ENCODE assay signal across 27 cellular contexts in the genomic region with DNA sequence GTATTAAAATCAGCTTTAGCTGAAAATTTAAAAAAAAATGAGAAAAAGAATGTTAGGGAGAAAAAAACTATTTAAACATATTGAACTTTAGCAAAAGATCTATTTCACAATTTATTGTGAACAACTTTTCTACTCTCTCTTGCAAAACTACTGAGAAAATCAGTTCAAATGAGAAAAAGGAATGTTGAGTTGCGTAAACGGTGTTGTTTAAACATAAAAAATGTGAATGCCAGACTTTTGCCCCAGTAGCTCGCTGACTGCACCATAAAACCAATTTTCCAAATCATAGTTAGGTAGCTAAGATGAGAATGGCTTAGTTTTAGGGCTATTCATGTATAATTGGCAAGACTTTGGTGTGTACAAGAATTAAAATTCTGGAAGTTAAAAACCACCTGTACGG. TPM values are rescaled to one million over a fixed set of nuclear protein-coding genes. Genes with fewer than 3 reads are reported as not detected.
A peak's percentile ranks its signal among the peaks of the same experiment; 100 is the strongest.
DNase-seq lines count a peak whose midpoint lies in the region; ATAC-seq and TF ChIP-seq lines count a peak whose summit lies in the region.
"Had no signal": no experiment of that assay in that cellular context is flagged by ENCODE, and none has a peak within 500 bp of the region (broad histone marks: within the 10 kb centered on the region; RNA-seq: fewer than 3 reads in every experiment).

No MANE protein-coding gene starts in this region.

- no peak for ATAC-seq in activated CD8-positive, alpha-beta T cell treated with anti-CD3 and anti-CD28 coated beads for 36 hours
- no peak for ATAC-seq in HG02938 (IDR thresholded peaks at IDR 0.05; ENCODE audit: unreplicated experiment)
- no peak for ATAC-seq in GM21390 (IDR thresholded peaks at IDR 0.05; ENCODE audit: unreplicated experiment)
- ATAC-seq: body of pancreas; heart left ventricle; stimulated activated effector memory CD8-positive, alpha-beta T cell treated with anti-CD3 and anti-CD28 coated beads, Interleukin-12 subunit alpha, Interleukin-12 subunit beta, amount 100 ng/mL, for 72 hours had no signal

- intact Hi-C loops in activated CD8-positive, alpha-beta T cell treated with anti-CD3 and anti-CD28 coated beads for 36 hours (cut with micrococcal nuclease), result no loop called here

- TF ChIP-seq CTCF in activated CD8-positive, alpha-beta T cell treated with anti-CD3 and anti-CD28 coated beads for 36 hours (IDR thresholded peaks at IDR 0.05), result no peak

- POLR2A ChIA-PET in activated CD8-positive, alpha-beta T cell treated with anti-CD3 and anti-CD28 coated beads for 36 hours (lab: Charles Lee), result no interaction called here

- H3K4me1 Mint-ChIP-seq in activated CD8-positive, alpha-beta T cell treated with anti-CD3 and anti-CD28 coated beads for 36 hours (ENCODE audit: low read depth), result peaks cover 4% of the 10 kb centered on the region

- no peak overlapping the region for H3K27ac Mint-ChIP-seq in activated CD8-positive, alpha-beta T cell treated with anti-CD3 and anti-CD28 coated beads for 36 hours
- H3K27ac Mint-ChIP-seq: activated naive CD8-positive, alpha-beta T cell treated with anti-CD3 and anti-CD28 coated beads, Interleukin-2, amount 10 ng/mL, durations not matched to agents 7 days and 5 days; CD4-positive, alpha-beta T cell; stimulated activated effector memory CD8-positive, alpha-beta T cell treated with anti-CD3 and anti-CD28 coated beads, Interleukin-12 subunit alpha, Interleukin-12 subunit beta, amount 100 ng/mL, for 72 hours had no signal

- no peak overlapping the region for H3K4me3 ChIP-seq in skeletal muscle cell (ENCODE audit: low read depth, low read length)
- H3K4me3 ChIP-seq: body of pancreas, esophagus squamous epithelium, heart left ventricle, left ventricle myocardium inferior, prostate gland, testis had no signal

- no peak overlapping the region for H3K4me3 Mint-ChIP-seq in activated CD8-positive, alpha-beta T cell treated with anti-CD3 and anti-CD28 coated beads for 36 hours
- H3K4me3 Mint-ChIP-seq: activated naive CD8-positive, alpha-beta T cell treated with anti-CD3 and anti-CD28 coated beads, Interleukin-2, amount 10 ng/mL, durations not matched to agents 7 days and 5 days; CD4-positive, alpha-beta T cell; stimulated activated effector memory CD8-positive, alpha-beta T cell treated with anti-CD3 and anti-CD28 coated beads, Interleukin-12 subunit alpha, Interleukin-12 subunit beta, amount 100 ng/mL, for 72 hours had no signal

- peak; percentile 69 for DNase-seq in HCEC 1CT
- DNase-seq in amniotic epithelial cell (ENCODE audit: low read depth), result peak; percentile 76
- DNase-seq in iris pigment epithelial cell (ENCODE audit: low read depth), result peak; percentile 74
- DNase-seq in skeletal muscle cell (ENCODE audit: low read depth), result peak; percentile 41
- no peak for DNase-seq in HT-29 (ENCODE audit: low spot score)
- DNase-seq in activated CD8-positive, alpha-beta T cell treated with anti-CD3 and anti-CD28 coated beads for 36 hours, result no peak
- DNase-seq: activated CD4-positive, alpha-beta T cell treated with anti-CD3 and anti-CD28 coated beads, Interleukin-2, amount 50 U/mL, for 1 hour; activated CD8-positive, alpha-beta memory T cell treated with anti-CD3 and anti-CD28 coated beads, Interleukin-2, amount 50 U/mL, for 48 hours; activated effector memory CD4-positive, alpha-beta T cell treated with Interleukin-2 at 50 U/mL for 16 hours; activated naive CD8-positive, alpha-beta T cell treated with anti-CD3 and anti-CD28 coated beads, Interleukin-2, amount 10 ng/mL, durations not matched to agents 7 days and 5 days; body of pancreas; CD4-positive, alpha-beta T cell; DMS153; esophagus squamous epithelium; GDM1; heart left ventricle; Kasumi-1; left ventricle myocardium inferior; NCI-H2081 treated with DMSO at 0.1 percent for 48 hours; SK-N-SH; stimulated activated CD4-positive, alpha-beta T cell treated with anti-CD3 and anti-CD28 coated beads, Interleukin-2, amount 100 ng/mL, for 24 hours; testis; WERI-Rb-1 had no signal

- H3K27me3 Mint-ChIP-seq in activated CD8-positive, alpha-beta T cell treated with anti-CD3 and anti-CD28 coated beads for 36 hours, result peaks cover 10% of the 10 kb centered on the region

- H3K36me3 Mint-ChIP-seq in activated CD8-positive, alpha-beta T cell treated with anti-CD3 and anti-CD28 coated beads for 36 hours (ENCODE audit: low read depth), result no peaks in the 10 kb centered on the region
- H3K36me3 Mint-ChIP-seq: activated naive CD8-positive, alpha-beta T cell treated with anti-CD3 and anti-CD28 coated beads, Interleukin-2, amount 10 ng/mL, durations not matched to agents 7 days and 5 days; stimulated activated effector memory CD8-positive, alpha-beta T cell treated with anti-CD3 and anti-CD28 coated beads, Interleukin-12 subunit alpha, Interleukin-12 subunit beta, amount 100 ng/mL, for 72 hours had no signal

- peaks cover 6% of the 10 kb centered on the region for H3K9me3 Mint-ChIP-seq in activated CD8-positive, alpha-beta T cell treated with anti-CD3 and anti-CD28 coated beads for 36 hours
- H3K9me3 Mint-ChIP-seq: activated naive CD8-positive, alpha-beta T cell treated with anti-CD3 and anti-CD28 coated beads, Interleukin-2, amount 10 ng/mL, durations not matched to agents 7 days and 5 days; stimulated activated effector memory CD8-positive, alpha-beta T cell treated with anti-CD3 and anti-CD28 coated beads, Interleukin-12 subunit alpha, Interleukin-12 subunit beta, amount 100 ng/mL, for 72 hours had no signal

- CTCF ChIA-PET in activated CD8-positive, alpha-beta T cell treated with anti-CD3 and anti-CD28 coated beads for 36 hours (lab: Charles Lee), result interaction anchor here (0.6 to 2.0 kb wide), 5 partner anchors 9 to 132 kb away, joined by 3 to 6 read pairs (median 3); no protein-coding TSS in a partner anchor

RNA-seq across cellular contexts. Expression of a gene that starts 13.4 kb away (rescaled TPM):
- total RNA-seq in HT-29 (2014; rRNA removed; shearing (Covaris generic)), result 69.9 and 76.8 TPM in 2 replicates
- total RNA-seq in activated CD8-positive, alpha-beta T cell treated with anti-CD3 and anti-CD28 coated beads for 36 hours, result 100 to 1,000 TPM; 115 to 117 TPM

Comparison
In these comparisons a context has a peak if more than half of its experiments do, and no peak if none do; other contexts are left out.
1. DNase-seq: peak in HCEC 1CT (single experiment), amniotic epithelial cell (single experiment), iris pigment epithelial cell (single experiment) and skeletal muscle cell (single experiment); none in HT-29 (single experiment) and activated CD8-positive, alpha-beta T cell treated with anti-CD3 and anti-CD28 coated beads for 36 hours (single experiment).